ENCODE assay signal across 13 cellular contexts in genomic region chr9:97694768-97695167, GRCh38. TPM values are rescaled to one million over a fixed set of nuclear protein-coding genes. Genes with fewer than 3 reads are reported as not detected.
DNase-seq lines count a peak whose midpoint lies in the region; ATAC-seq and TF ChIP-seq lines count a peak whose summit lies in the region.
"Had no signal": no experiment of that assay in that cellular context is flagged by ENCODE, and none has a peak within 500 bp of the region (broad histone marks: within the 10 kb centered on the region; RNA-seq: fewer than 3 reads in every experiment).

No MANE protein-coding gene starts in this region.

- peaks cover 5% of the 10 kb centered on the region for H3K23me2 ChIP-seq in H9 (ENCODE audit: insufficient read length, low read depth, low read length, poor library complexity, severe bottlenecking)

- no peak overlapping the region for H2BK12ac ChIP-seq in neuronal stem cell (ENCODE audit: low read length)
- no peak overlapping the region for H2BK12ac ChIP-seq in H9 (ENCODE audit: insufficient read length, low read depth, low read length)

- no peak overlapping the region for H3T11ph ChIP-seq in H9 (ENCODE audit: low read length)

- intact Hi-C loops in CD8-positive, alpha-beta T cell (cut with DNase I, micrococcal nuclease) = loop anchor here (5.0 to 10.0 kb wide), 5 partner anchors 208 to 1100 kb away; partner anchors contain the start of genes ANKS6 (in 1 of the 2), TBC1D2 (in 1 of the 2), TDRD7 (in 1 of the 2) and TRMO (in 1 of the 2)

- H3K4me3 ChIP-seq in CD8-positive, alpha-beta T cell (ENCODE audit: low read depth, low read length) = no peak overlapping the region
- H3K4me3 ChIP-seq in HFF-Myc (replicated peaks; ENCODE audit: low read depth, low read length) (peak overlapping the region; percentile 93; the same call in 1 of the 2 replicates), adipocyte (ENCODE audit: low read length) (peak overlapping the region; percentile 97), neuronal stem cell (ENCODE audit: low read length in 2 of 2) (no peak overlapping the region)

- H3K4me2 ChIP-seq in neuronal stem cell (ENCODE audit: insufficient read depth, low read length, poor library complexity, severe bottlenecking) = no peak overlapping the region
- H3K4me2 ChIP-seq in H9 (ENCODE audit: insufficient read depth, insufficient read length, low read length) = no peak overlapping the region

- H4K91ac ChIP-seq in neuronal stem cell (ENCODE audit: low read depth, low read length, poor library complexity) (no peak overlapping the region), H9 (ENCODE audit: insufficient read length, low read depth, low read length) (no peak overlapping the region)

- H3K14ac ChIP-seq in neuronal stem cell (ENCODE audit: low read length) (no peak overlapping the region), H9 (ENCODE audit: insufficient read depth, low read length) (no peak overlapping the region)

- H2AK5ac ChIP-seq in neuronal stem cell (ENCODE audit: low read depth, low read length) (no peak overlapping the region), H9 (ENCODE audit: insufficient read length, low read length) (no peak overlapping the region)

- H2BK20ac ChIP-seq in H9 (ENCODE audit: low read depth, low read length, poor library complexity, severe bottlenecking) = no peak overlapping the region

- peaks cover 7% of the 10 kb centered on the region for H3K36me3 ChIP-seq in CD8-positive, alpha-beta T cell (ENCODE audit: insufficient read depth, low read length)
- H3K36me3 ChIP-seq in adipocyte (ENCODE audit: control insufficient read depth, insufficient read depth, low read length, severe bottlenecking) = peaks cover 20% of the 10 kb centered on the region
- peaks cover 0 to 30% of the 10 kb centered on the region in 2 donors for H3K36me3 ChIP-seq in neuronal stem cell (replicated peaks in 1 of 2; ENCODE audit: control insufficient read depth in 2 of 2, insufficient read depth in 2 of 2, low read length in 2 of 2)

- no peak overlapping the region for H3K18ac ChIP-seq in neuronal stem cell (ENCODE audit: low read length)
- H3K18ac ChIP-seq in H9 (ENCODE audit: insufficient read length, low read depth, low read length) = no peak overlapping the region

- H3K4me1 Mint-ChIP-seq in CD8-positive, alpha-beta T cell (ENCODE audit: low read depth) = peaks cover 59% of the 10 kb centered on the region
- peaks cover 36 to 64% (median 58%) of the 10 kb centered on the region in 4 donors for H3K4me1 Mint-ChIP-seq in naive thymus-derived CD8-positive, alpha-beta T cell
- peaks cover 16 to 20% of the 10 kb centered on the region in 2 experiments for H3K4me1 Mint-ChIP-seq in H9

- no peak for ATAC-seq in CD8-positive, alpha-beta T cell
- ATAC-seq in naive thymus-derived CD8-positive, alpha-beta T cell = no peak
- ATAC-seq: left colon had no signal

- no peaks in the 10 kb centered on the region for H4K20me1 ChIP-seq in H9 (ENCODE audit: control insufficient read depth, insufficient read depth, insufficient read length)

- no peak overlapping the region for H3K27ac ChIP-seq in CD8-positive, alpha-beta T cell (ENCODE audit: low read depth, low read length)
- H3K27ac ChIP-seq in neuronal stem cell (replicated peaks; ENCODE audit: low read length) (no peak overlapping the region), H9 (ENCODE audit: insufficient read length, low read depth, low read length) (no peak overlapping the region)
- H3K27ac ChIP-seq: sigmoid colon had no signal

- no peak overlapping the region for H3K4ac ChIP-seq in neuronal stem cell (ENCODE audit: low read length)
- H3K4ac ChIP-seq in H9 (ENCODE audit: low read depth, low read length) = no peak overlapping the region

- H3K27ac Mint-ChIP-seq in CD8-positive, alpha-beta T cell = no peak overlapping the region
- H3K27ac Mint-ChIP-seq in naive thymus-derived CD8-positive, alpha-beta T cell = peak overlapping the region in 3 of 10 donors; percentile 43 to 93 (median 93)
- H3K27ac Mint-ChIP-seq in H9 = no peak overlapping the region
- H3K27ac Mint-ChIP-seq: activated CD4-positive, alpha-beta T cell treated with anti-CD3 and anti-CD28 coated beads, Interleukin-2, amount 10 ng/mL, durations not matched to agents 24 days and 14 days had no signal

- H3K79me1 ChIP-seq in neuronal stem cell (ENCODE audit: low read depth, low read length) (peaks cover 2% of the 10 kb centered on the region), H9 (ENCODE audit: insufficient read depth, low read depth, low read length, poor library complexity, severe bottlenecking) (no peaks in the 10 kb centered on the region)

- H3K9me3 Mint-ChIP-seq in CD8-positive, alpha-beta T cell = no peaks in the 10 kb centered on the region
- H3K9me3 Mint-ChIP-seq in naive thymus-derived CD8-positive, alpha-beta T cell = no peaks in the 10 kb centered on the region
- H3K9me3 Mint-ChIP-seq in H9 = no peaks in the 10 kb centered on the region
- H3K9me3 Mint-ChIP-seq: activated CD4-positive, alpha-beta T cell treated with anti-CD3 and anti-CD28 coated beads, Interleukin-2, amount 10 ng/mL, durations not matched to agents 24 days and 14 days had no signal

- CTCF ChIA-PET in CD8-positive, alpha-beta T cell (lab: Charles Lee) = no interaction called here

- H2BK120ac ChIP-seq in neuronal stem cell (ENCODE audit: low read depth, low read length) (no peak overlapping the region), H9 (ENCODE audit: low read depth, low read length, poor library complexity, severe bottlenecking) (no peak overlapping the region)

- H4K8ac ChIP-seq in neuronal stem cell (ENCODE audit: low read depth, low read length) (no peak overlapping the region), H9 (replicated peaks; ENCODE audit: insufficient read length, low read depth, low read length) (no peak overlapping the region)

- H3K4me3 Mint-ChIP-seq in CD8-positive, alpha-beta T cell = peak overlapping the region; percentile 83
- peak overlapping the region in 9 of 10 donors; percentile 10 to 92 (median 56) for H3K4me3 Mint-ChIP-seq in naive thymus-derived CD8-positive, alpha-beta T cell
- no peak overlapping the region for H3K4me3 Mint-ChIP-seq in H9

- no peak overlapping the region for H3K9ac ChIP-seq in adipocyte (ENCODE audit: low read length)
- no peak overlapping the region for H3K9ac ChIP-seq in neuronal stem cell (ENCODE audit: low read depth, low read length, poor library complexity)
- H3K9ac ChIP-seq in H9 (ENCODE audit: extremely low read depth, insufficient read length, low read length) = no peak overlapping the region

- POLR2A ChIA-PET in CD8-positive, alpha-beta T cell (lab: Charles Lee) = no interaction called here
- POLR2A ChIA-PET in naive thymus-derived CD8-positive, alpha-beta T cell (lab: Charles Lee) = no interaction called here

- DNase-seq in CD8-positive, alpha-beta T cell = no peak
- no peak for DNase-seq in HFF-Myc (ENCODE audit: extremely low read depth, low read depth)
- no peak for DNase-seq in adipocyte (ENCODE audit: low read depth)
- DNase-seq in naive thymus-derived CD8-positive, alpha-beta T cell = no peak
- DNase-seq in neuronal stem cell (ENCODE audit: low spot score) = no peak
- no peak for DNase-seq in pons (ENCODE audit: low spot score)
- no peak for DNase-seq in H9
- DNase-seq: activated CD4-positive, alpha-beta T cell treated with anti-CD3 and anti-CD28 coated beads, Interleukin-2, amount 10 ng/mL, durations not matched to agents 24 days and 14 days; activated gamma-delta T cell; left colon; NCI-H146; NCI-H510A; sigmoid colon had no signal

- no peaks in the 10 kb centered on the region for H3K9me3 ChIP-seq in CD8-positive, alpha-beta T cell (ENCODE audit: low read length)
- H3K9me3 ChIP-seq in adipocyte (ENCODE audit: control insufficient read depth, low read length) (no peaks in the 10 kb centered on the region), neuronal stem cell (replicated peaks in 1 of 2; ENCODE audit: control insufficient read depth in 2 of 2, insufficient read depth in 1 of 2, low read depth in 1 of 2, low read length in 2 of 2) (no peaks in the 10 kb centered on the region), H9 (ENCODE audit: control insufficient read depth, low read depth, low read length) (no peaks in the 10 kb centered on the region)
- H3K9me3 ChIP-seq: sigmoid colon had no signal

- peaks cover 39% of the 10 kb centered on the region for H3K4me1 ChIP-seq in CD8-positive, alpha-beta T cell (ENCODE audit: insufficient read depth, low read length)
- H3K4me1 ChIP-seq in adipocyte (ENCODE audit: control insufficient read depth, insufficient read depth, low read length) (peaks cover 34% of the 10 kb centered on the region), neuronal stem cell (ENCODE audit: control insufficient read depth in 2 of 2, insufficient read depth in 1 of 2, low read depth in 1 of 2, low read length in 2 of 2) (peaks cover 2 to 9% of the 10 kb centered on the region in 2 donors), H9 (ENCODE audit: insufficient read depth, low read length) (no peaks in the 10 kb centered on the region)

- H3K36me3 Mint-ChIP-seq in CD8-positive, alpha-beta T cell = peaks cover 30% of the 10 kb centered on the region
- peaks cover 0 to 43% (median 0%) of the 10 kb centered on the region in 3 donors for H3K36me3 Mint-ChIP-seq in naive thymus-derived CD8-positive, alpha-beta T cell
- H3K36me3 Mint-ChIP-seq in H9 (ENCODE audit: insufficient read depth in 1 of 3, low read depth in 3 of 3) = peaks cover 0 to 5% (median 0%) of the 10 kb centered on the region in 3 experiments; a peak in 2 of 7 replicates

- H4K5ac ChIP-seq in H9 (ENCODE audit: insufficient read length, low read depth, low read length) = no peak overlapping the region

- no peak overlapping the region for H2BK15ac ChIP-seq in neuronal stem cell (ENCODE audit: low read length)
- no peak overlapping the region for H2BK15ac ChIP-seq in H9 (ENCODE audit: low read depth, low read length)

- WGBS in neuronal stem cell (ENCODE audit: extremely low coverage in 2 of 2, insufficient read length in 2 of 2, insufficient replicate concordance in 1 of 2), 2 donors = no CpG with 5 or more reads among the region's 7 CpGs
- no CpG with 5 or more reads among the region's 7 CpGs for WGBS in H9 (ENCODE audit: extremely low coverage, insufficient read length, low lambda C conversion rate)

- H3K27me3 ChIP-seq in CD8-positive, alpha-beta T cell (ENCODE audit: insufficient read depth, low read length) = no peaks in the 10 kb centered on the region
- H3K27me3 ChIP-seq in adipocyte (replicated peaks; ENCODE audit: control insufficient read depth, insufficient read depth, low read length) (no peaks in the 10 kb centered on the region), neuronal stem cell (ENCODE audit: control insufficient read depth in 3 of 3, insufficient read depth in 3 of 3, low read depth in 1 of 3, low read length in 3 of 3) (no peaks in the 10 kb centered on the region), H9 (ENCODE audit: insufficient read depth, low read length) (no peaks in the 10 kb centered on the region; the same call in 1 of the 2 replicates)
- H3K27me3 ChIP-seq: sigmoid colon had no signal

- H3K79me2 ChIP-seq in H9 (ENCODE audit: insufficient read depth, low read length) = no peaks in the 10 kb centered on the region

- H2BK5ac ChIP-seq in neuronal stem cell (ENCODE audit: low read length) (no peak overlapping the region), H9 (ENCODE audit: insufficient read length, low read length) (no peak overlapping the region)

- H3K56ac ChIP-seq in H9 (ENCODE audit: insufficient read length, low read depth, low read length) = no peak overlapping the region

- TF ChIP-seq CTCF in CD8-positive, alpha-beta T cell (IDR thresholded peaks at IDR 0.05) = no peak
- TF ChIP-seq CTCF in HFF-Myc (IDR thresholded peaks at IDR 0.05; ENCODE audit: low read depth, low read length, missing control alignments) (no peak), H9 (conservative IDR thresholded peaks at IDR 0.05) (no peak)

- H3K23ac ChIP-seq in neuronal stem cell (ENCODE audit: low read depth, low read length, poor library complexity) (no peak overlapping the region), H9 (ENCODE audit: insufficient read length, low read depth, low read length) (no peak overlapping the region)

- H3K27me3 Mint-ChIP-seq in CD8-positive, alpha-beta T cell (ENCODE audit: low read depth) = no peaks in the 10 kb centered on the region
- H3K27me3 Mint-ChIP-seq in naive thymus-derived CD8-positive, alpha-beta T cell = no peaks in the 10 kb centered on the region
- H3K27me3 Mint-ChIP-seq in H9 (ENCODE audit: low read depth) = peaks cover 26% of the 10 kb centered on the region
- H3K27me3 Mint-ChIP-seq: activated CD4-positive, alpha-beta T cell treated with anti-CD3 and anti-CD28 coated beads, Interleukin-2, amount 10 ng/mL, durations not matched to agents 24 days and 14 days had no signal

- H2AFZ ChIP-seq in neuronal stem cell (ENCODE audit: low read length) = no peak overlapping the region
- no peak overlapping the region for H2AFZ ChIP-seq in H9 (ENCODE audit: low read length)

RNA-seq across cellular contexts. Expression of gene XPA, which starts 2.4 kb away (rescaled TPM):
- total RNA-seq in CD8-positive, alpha-beta T cell = 10 to 100 TPM; 21.1 to 24.9 TPM
- total RNA-seq in naive thymus-derived CD8-positive, alpha-beta T cell = 10 to 100 TPM; 22.2 to 25.9 TPM
- polyA plus RNA-seq in naive thymus-derived CD8-positive, alpha-beta T cell = 10 to 100 TPM; 34.8 to 39.2 (median 35.1) TPM
- 22.5 TPM for polyA plus RNA-seq in neuronal stem cell (2013, experiment 1 of 2)
- polyA plus RNA-seq in neuronal stem cell (2013, experiment 2 of 2) = 23.0 TPM
- 6.1 and 6.6 TPM in 2 replicates for total RNA-seq in H9 (2021)

Comparison
In these comparisons a context has a peak if more than half of its experiments do, and no peak if none do; other contexts are left out.
1. H3K4me3 ChIP-seq: peak in HFF-Myc (single experiment) and adipocyte (single experiment); none in CD8-positive, alpha-beta T cell (single experiment) and neuronal stem cell (0 of 2).
2. H3K4me3 Mint-ChIP-seq: peak in CD8-positive, alpha-beta T cell (single experiment) and naive thymus-derived CD8-positive, alpha-beta T cell (9 of 10); none in H9 (0 of 2).